In the genomic region with DNA sequence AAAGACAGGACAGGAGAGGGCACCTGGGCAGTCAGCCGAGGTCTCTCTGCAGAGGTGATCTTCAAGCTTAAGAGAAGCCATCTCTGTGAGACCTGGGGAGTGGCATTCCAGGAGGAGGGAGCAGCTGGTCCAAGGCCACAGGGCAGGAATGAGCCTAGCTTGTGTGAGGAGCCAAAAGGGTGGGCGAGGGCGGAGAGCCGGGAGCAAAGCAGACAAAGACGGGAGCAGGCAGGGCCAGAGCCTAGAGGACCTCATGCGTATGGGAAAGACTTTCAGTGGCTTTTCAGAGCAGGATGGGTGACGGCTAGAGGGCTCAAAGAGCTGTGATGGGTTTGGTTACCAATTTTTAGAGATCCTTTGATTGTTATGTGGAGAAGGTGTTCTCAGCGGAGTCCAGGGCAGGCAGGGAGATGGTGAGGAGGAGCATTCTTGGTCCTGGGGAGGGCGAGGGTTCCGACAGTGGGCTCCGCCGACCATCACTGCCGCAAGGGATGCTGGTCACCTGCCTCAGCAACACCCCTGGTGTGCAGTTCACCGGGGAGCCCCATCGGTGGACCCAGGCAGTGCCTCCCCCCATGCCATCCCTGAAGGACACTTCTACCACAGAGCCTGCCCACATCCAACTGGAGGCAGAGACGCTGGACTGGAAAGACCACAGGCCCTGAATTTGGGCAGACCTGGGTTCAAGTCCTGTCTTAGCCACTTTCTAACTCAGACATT, we compare ENCODE assay signal across 23 cellular contexts.
DNase-seq lines count a peak whose midpoint lies in the region; ATAC-seq and TF ChIP-seq lines count a peak whose summit lies in the region.
"Had no signal": no experiment of that assay in that cellular context is flagged by ENCODE, and none has a peak within 500 bp of the region (broad histone marks: within the 10 kb centered on the region; RNA-seq: fewer than 3 reads in every experiment).

No MANE protein-coding gene starts in this region.

- H3K4me1 Mint-ChIP-seq in activated CD4-positive, alpha-beta T cell treated with anti-CD3 and anti-CD28 coated beads for 36 hours = peaks cover 52% of the 10 kb centered on the region
- peaks cover 35% of the 10 kb centered on the region for H3K4me1 Mint-ChIP-seq in CD8-positive, alpha-beta T cell (ENCODE audit: low read depth)
- H3K4me1 Mint-ChIP-seq in activated T-helper 2 cell treated with anti-CD3 and anti-CD28 coated beads, Interferon-gamma antibody, Interleukin-2, Interleukin-4, amounts not matched to agents 10 μg/mL and 5 μg/mL and 100 μg/mL, durations not matched to agents 14 hours and 24 hours and 36 hours (ENCODE audit: low read depth) = peaks cover 61% of the 10 kb centered on the region

- H4K91ac ChIP-seq in trophoblast cell (ENCODE audit: low read depth, low read length) = peak overlapping the region; percentile 37

- H3K27me3 ChIP-seq in CD8-positive, alpha-beta T cell (ENCODE audit: insufficient read depth, low read length) = no peaks in the 10 kb centered on the region
- H3K27me3 ChIP-seq in trophoblast cell (ENCODE audit: insufficient read depth, low read length) = no peaks in the 10 kb centered on the region
- H3K27me3 ChIP-seq in upper lobe of left lung = no peaks in the 10 kb centered on the region
- no peaks in the 10 kb centered on the region for H3K27me3 ChIP-seq in hepatocyte
- H3K27me3 ChIP-seq: ascending aorta, tibial nerve had no signal

- H3K4me3 ChIP-seq in CD8-positive, alpha-beta T cell (ENCODE audit: low read depth, low read length) = no peak overlapping the region
- no peak overlapping the region for H3K4me3 ChIP-seq in trophoblast cell (ENCODE audit: low read depth, low read length)
- H3K4me3 ChIP-seq in upper lobe of left lung = no peak overlapping the region
- no peak overlapping the region for H3K4me3 ChIP-seq in hepatocyte
- H3K4me3 ChIP-seq: ascending aorta, left ventricle myocardium inferior, tibial nerve had no signal

- no peak for ATAC-seq in activated CD4-positive, alpha-beta T cell treated with anti-CD3 and anti-CD28 coated beads for 36 hours
- ATAC-seq in CD8-positive, alpha-beta T cell = no peak
- ATAC-seq in GM19397 (IDR thresholded peaks at IDR 0.05; ENCODE audit: unreplicated experiment) (no peak), upper lobe of left lung (ENCODE audit: low FRiP score in 2 of 2) (no peak)
- ATAC-seq: right cardiac atrium, WTC11 had no signal

- H3K36me3 ChIP-seq in CD8-positive, alpha-beta T cell (ENCODE audit: insufficient read depth, low read length) = no peaks in the 10 kb centered on the region
- H3K36me3 ChIP-seq in trophoblast cell (ENCODE audit: control insufficient read depth in 1 of 2, insufficient read depth in 2 of 2, low read length in 2 of 2) = no peaks in the 10 kb centered on the region
- no peaks in the 10 kb centered on the region for H3K36me3 ChIP-seq in upper lobe of left lung
- H3K36me3 ChIP-seq in hepatocyte (replicated peaks; ENCODE audit: insufficient read depth, low read depth) = no peaks in the 10 kb centered on the region
- H3K36me3 ChIP-seq: ascending aorta, left ventricle myocardium inferior, tibial nerve had no signal

- peaks cover 2% of the 10 kb centered on the region for H3K36me3 Mint-ChIP-seq in activated CD4-positive, alpha-beta T cell treated with anti-CD3 and anti-CD28 coated beads for 36 hours (ENCODE audit: low read depth)
- H3K36me3 Mint-ChIP-seq in CD8-positive, alpha-beta T cell = no peaks in the 10 kb centered on the region
- H3K36me3 Mint-ChIP-seq in activated T-helper 2 cell treated with anti-CD3 and anti-CD28 coated beads, Interferon-gamma antibody, Interleukin-2, Interleukin-4, amounts not matched to agents 10 μg/mL and 5 μg/mL and 100 μg/mL, durations not matched to agents 14 hours and 24 hours and 36 hours (ENCODE audit: low read depth) = peaks cover 15% of the 10 kb centered on the region
- H3K36me3 Mint-ChIP-seq: WTC11 had no signal

- no peak overlapping the region for H3K4ac ChIP-seq in trophoblast cell (ENCODE audit: low read depth, low read length)

- H4K8ac ChIP-seq in trophoblast cell (ENCODE audit: low read depth, low read length) = no peak overlapping the region

- peak overlapping the region; percentile 38 for H2BK12ac ChIP-seq in trophoblast cell (ENCODE audit: low read length)

- no peak overlapping the region for H3K14ac ChIP-seq in trophoblast cell (ENCODE audit: low read length)

- peak overlapping the region; percentile 92 for H3K27ac Mint-ChIP-seq in activated CD4-positive, alpha-beta T cell treated with anti-CD3 and anti-CD28 coated beads for 36 hours
- peak overlapping the region; percentile 60 for H3K27ac Mint-ChIP-seq in CD8-positive, alpha-beta T cell
- H3K27ac Mint-ChIP-seq in activated T-helper 2 cell treated with anti-CD3 and anti-CD28 coated beads, Interferon-gamma antibody, Interleukin-2, Interleukin-4, amounts not matched to agents 10 μg/mL and 5 μg/mL and 100 μg/mL, durations not matched to agents 14 hours and 24 hours and 36 hours = peak overlapping the region; percentile 97
- H3K27ac Mint-ChIP-seq: WTC11 had no signal

- no peak overlapping the region for H3K27ac ChIP-seq in CD8-positive, alpha-beta T cell (ENCODE audit: low read depth, low read length)
- H3K27ac ChIP-seq in trophoblast cell (ENCODE audit: low read depth, low read length) (no peak overlapping the region), upper lobe of left lung (no peak overlapping the region), hepatocyte (no peak overlapping the region)
- H3K27ac ChIP-seq: ascending aorta, left ventricle myocardium inferior had no signal

- CTCF ChIA-PET in activated CD4-positive, alpha-beta T cell treated with anti-CD3 and anti-CD28 coated beads for 36 hours (lab: Charles Lee) = interaction anchor here (0.7 to 1.1 kb wide), 4 partner anchors 10 to 233 kb away, joined by 3 to 5 read pairs (median 4); no protein-coding TSS in a partner anchor
- CTCF ChIA-PET in CD8-positive, alpha-beta T cell (lab: Charles Lee) = interaction anchor here (0.6 kb wide), 1 partner anchor 121 kb away, joined by 6 read pairs; no protein-coding TSS in a partner anchor

- no peak overlapping the region for H3K23ac ChIP-seq in trophoblast cell (ENCODE audit: low read length)

- no peak for DNase-seq in activated CD4-positive, alpha-beta T cell treated with anti-CD3 and anti-CD28 coated beads for 36 hours
- no peak for DNase-seq in activated CD4-positive, alpha-beta T cell treated with anti-CD3 and anti-CD28 coated beads for 48 hours
- DNase-seq in CD8-positive, alpha-beta T cell = no peak
- no peak for DNase-seq in activated T-helper 2 cell treated with anti-CD3 and anti-CD28 coated beads, Interferon-gamma antibody, Interleukin-2, Interleukin-4, amounts not matched to agents 10 μg/mL and 5 μg/mL and 100 μg/mL, durations not matched to agents 14 hours and 24 hours and 36 hours (ENCODE audit: low spot score)
- DNase-seq in trophoblast cell (no peak), upper lobe of left lung (no peak), hepatocyte (ENCODE audit: low spot score) (no peak)
- DNase-seq: activated gamma-delta T cell treated with Interleukin-2 at 50 U/mL for 16 hours; C1 segment of cervical spinal cord; HCEC 1CT; head of caudate nucleus; left ventricle myocardium inferior; NCI-H1436 treated with DMSO at 0.1 percent for 48 hours; NCI-H2171 treated with DMSO at 0.1 percent for 48 hours; NCI-H748 treated with DMSO at 0.1 percent for 48 hours; OCI-M1; right cardiac atrium; SIG-M5; stimulated activated naive CD4-positive, alpha-beta T cell treated with Interleukin-2 at 50 U/mL for 16 hours had no signal

- TF ChIP-seq EP300 in upper lobe of left lung (IDR thresholded peaks at IDR 0.05) = no peak

- H3K4me1 ChIP-seq in CD8-positive, alpha-beta T cell (ENCODE audit: insufficient read depth, low read length) = peaks cover 33% of the 10 kb centered on the region
- peaks cover 15 to 28% of the 10 kb centered on the region in 2 experiments for H3K4me1 ChIP-seq in trophoblast cell (ENCODE audit: control insufficient read depth in 1 of 2, insufficient read depth in 2 of 2, low read length in 2 of 2)
- peaks cover 8 to 24% (median 17%) of the 10 kb centered on the region in 4 donors for H3K4me1 ChIP-seq in upper lobe of left lung
- H3K4me1 ChIP-seq in hepatocyte (ENCODE audit: insufficient read depth) = peaks cover 22% of the 10 kb centered on the region

- H3K27me3 Mint-ChIP-seq in activated CD4-positive, alpha-beta T cell treated with anti-CD3 and anti-CD28 coated beads for 36 hours = no peaks in the 10 kb centered on the region
- no peaks in the 10 kb centered on the region for H3K27me3 Mint-ChIP-seq in CD8-positive, alpha-beta T cell (ENCODE audit: low read depth)
- no peaks in the 10 kb centered on the region for H3K27me3 Mint-ChIP-seq in activated T-helper 2 cell treated with anti-CD3 and anti-CD28 coated beads, Interferon-gamma antibody, Interleukin-2, Interleukin-4, amounts not matched to agents 10 μg/mL and 5 μg/mL and 100 μg/mL, durations not matched to agents 14 hours and 24 hours and 36 hours (ENCODE audit: low read depth)

- no peak overlapping the region for H3K18ac ChIP-seq in trophoblast cell (ENCODE audit: low read length)

- no peak overlapping the region for H3K4me3 Mint-ChIP-seq in activated CD4-positive, alpha-beta T cell treated with anti-CD3 and anti-CD28 coated beads for 36 hours
- no peak overlapping the region for H3K4me3 Mint-ChIP-seq in CD8-positive, alpha-beta T cell
- no peak overlapping the region for H3K4me3 Mint-ChIP-seq in activated T-helper 2 cell treated with anti-CD3 and anti-CD28 coated beads, Interferon-gamma antibody, Interleukin-2, Interleukin-4, amounts not matched to agents 10 μg/mL and 5 μg/mL and 100 μg/mL, durations not matched to agents 14 hours and 24 hours and 36 hours (ENCODE audit: low read depth)
- H3K4me3 Mint-ChIP-seq: WTC11 had no signal

- H4K20me1 ChIP-seq in hepatocyte (ENCODE audit: insufficient read depth, poor library complexity, severe bottlenecking) = no peaks in the 10 kb centered on the region

- H3K79me2 ChIP-seq in trophoblast cell (ENCODE audit: control insufficient read depth, insufficient read depth, low read length, poor library complexity) = peaks cover 1% of the 10 kb centered on the region
- no peaks in the 10 kb centered on the region for H3K79me2 ChIP-seq in hepatocyte

- H3K4me2 ChIP-seq in trophoblast cell (ENCODE audit: low read length) (no peak overlapping the region), hepatocyte (no peak overlapping the region)

- no peaks in the 10 kb centered on the region for H3K9me2 ChIP-seq in hepatocyte (replicated peaks; ENCODE audit: insufficient read depth)

- intact Hi-C loops in activated CD4-positive, alpha-beta T cell treated with anti-CD3 and anti-CD28 coated beads for 36 hours (cut with DNase I, micrococcal nuclease) = loop anchor here in 1 of 2 experiments (5.0 kb wide), 1 partner anchor 246 kb away; no protein-coding TSS in a partner anchor
- intact Hi-C loops in CD8-positive, alpha-beta T cell (cut with DNase I, micrococcal nuclease) = loop anchor here (2.0 to 10.0 kb wide), 2 partner anchors 20 to 352 kb away; no protein-coding TSS in a partner anchor
- intact Hi-C loops in activated T-helper 2 cell treated with anti-CD3 and anti-CD28 coated beads, Interferon-gamma antibody, Interleukin-2, Interleukin-4, amounts not matched to agents 10 μg/mL and 5 μg/mL and 100 μg/mL, durations not matched to agents 14 hours and 24 hours and 36 hours (cut with micrococcal nuclease) = no loop called here

- no peak for TF ChIP-seq CTCF in CD8-positive, alpha-beta T cell (IDR thresholded peaks at IDR 0.05)
- no peak for TF ChIP-seq CTCF in upper lobe of left lung (IDR thresholded peaks at IDR 0.05)
- TF ChIP-seq CTCF in hepatocyte (IDR thresholded peaks at IDR 0.05; ENCODE audit: poor library complexity) = no peak

- no CpG with 5 or more reads among the region's 16 CpGs for WGBS in trophoblast cell (ENCODE audit: extremely low coverage, insufficient coverage, insufficient read length)
- WGBS in upper lobe of left lung, 2 donors = 95 to 96% methylated on average over 15 to 16 of the region's 16 CpGs
- WGBS in hepatocyte (ENCODE audit: low lambda C conversion rate, missing lambda C conversion rate) = 96% methylated on average over 16 of the region's 16 CpGs

- H2AFZ ChIP-seq in trophoblast cell (ENCODE audit: insufficient read depth, low read length, poor library complexity) = no peak overlapping the region
- no peak overlapping the region for H2AFZ ChIP-seq in hepatocyte

- no peak overlapping the region for H4K12ac ChIP-seq in trophoblast cell (ENCODE audit: low read depth, low read length)

- peaks cover 23% of the 10 kb centered on the region for H3K79me1 ChIP-seq in trophoblast cell (ENCODE audit: low read length)

- no peak overlapping the region for H2BK5ac ChIP-seq in trophoblast cell (ENCODE audit: low read depth, low read length, poor library complexity)

- no peaks in the 10 kb centered on the region for H3K9me3 Mint-ChIP-seq in activated CD4-positive, alpha-beta T cell treated with anti-CD3 and anti-CD28 coated beads for 36 hours (ENCODE audit: low read depth)
- no peaks in the 10 kb centered on the region for H3K9me3 Mint-ChIP-seq in CD8-positive, alpha-beta T cell
- no peaks in the 10 kb centered on the region for H3K9me3 Mint-ChIP-seq in activated T-helper 2 cell treated with anti-CD3 and anti-CD28 coated beads, Interferon-gamma antibody, Interleukin-2, Interleukin-4, amounts not matched to agents 10 μg/mL and 5 μg/mL and 100 μg/mL, durations not matched to agents 14 hours and 24 hours and 36 hours
- H3K9me3 Mint-ChIP-seq: WTC11 had no signal

- peak overlapping the region; percentile 10 for H2AK5ac ChIP-seq in trophoblast cell (ENCODE audit: low read length)

- no peak overlapping the region for H3K9ac ChIP-seq in trophoblast cell (ENCODE audit: low read length)

- POLR2A ChIA-PET in activated CD4-positive, alpha-beta T cell treated with anti-CD3 and anti-CD28 coated beads for 36 hours (lab: Charles Lee) = no interaction called here
- POLR2A ChIA-PET in CD8-positive, alpha-beta T cell (lab: Charles Lee) = interaction anchor here (1.1 kb wide), 1 partner anchor 9 kb away, joined by 5 read pairs; no protein-coding TSS in a partner anchor

- no peaks in the 10 kb centered on the region for H3K9me3 ChIP-seq in CD8-positive, alpha-beta T cell (ENCODE audit: low read length)
- no peaks in the 10 kb centered on the region for H3K9me3 ChIP-seq in trophoblast cell (ENCODE audit: insufficient read depth, low read depth, low read length)
- no peaks in the 10 kb centered on the region for H3K9me3 ChIP-seq in upper lobe of left lung
- H3K9me3 ChIP-seq in hepatocyte (ENCODE audit: low read depth) = no peaks in the 10 kb centered on the region
- H3K9me3 ChIP-seq: ascending aorta, left ventricle myocardium inferior, tibial nerve had no signal

- H2BK120ac ChIP-seq in trophoblast cell (ENCODE audit: insufficient read depth, low read length, poor library complexity) = no peak overlapping the region

- no peak for TF ChIP-seq POLR2A in upper lobe of left lung (IDR thresholded peaks at IDR 0.05)
